ENCODE assay signal across 9 cellular contexts in the genomic region with DNA sequence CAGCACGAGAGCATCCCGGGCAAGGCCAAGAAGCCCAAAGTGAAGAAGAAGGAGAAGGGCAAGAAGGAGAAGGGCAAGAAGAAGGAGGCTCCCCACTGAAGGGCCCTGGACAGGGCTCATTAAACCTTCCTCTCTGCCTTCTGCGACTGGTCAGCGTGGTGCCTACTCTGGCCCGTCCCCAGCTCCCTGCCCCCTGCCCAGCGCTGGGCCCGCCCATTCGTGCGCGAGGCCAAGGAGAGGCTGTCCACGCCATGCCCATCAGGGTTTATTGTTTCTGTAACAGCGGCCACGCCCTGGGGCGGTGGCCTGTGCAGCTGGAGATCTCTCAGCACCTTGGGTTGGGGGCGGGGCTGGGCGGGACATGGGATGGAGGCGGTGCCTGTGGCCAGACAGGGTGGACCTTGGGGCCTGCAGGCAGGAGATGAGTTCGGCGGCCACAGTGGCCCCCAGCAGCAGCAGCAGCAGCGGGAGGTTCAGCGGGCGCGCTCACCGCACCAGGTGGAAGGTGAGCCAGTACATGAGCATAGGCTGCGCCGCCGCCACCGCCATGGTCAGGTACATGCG. TPM values are rescaled to one million over a fixed set of nuclear protein-coding genes. Genes with fewer than 3 reads are reported as not detected.
DNase-seq lines count a peak whose midpoint lies in the region; ATAC-seq and TF ChIP-seq lines count a peak whose summit lies in the region.
"Had no signal": no experiment of that assay in that cellular context is flagged by ENCODE, and none has a peak within 500 bp of the region (broad histone marks: within the 10 kb centered on the region; RNA-seq: fewer than 3 reads in every experiment).

No MANE protein-coding gene starts in this region.

- peaks cover 13% of the 10 kb centered on the region for H3K36me3 ChIP-seq in right atrium auricular region
- H3K36me3 ChIP-seq in left lung: peaks cover 0 to 55% of the 10 kb centered on the region in 2 donors

- in situ Hi-C loops in T47D (cut with HindIII; ENCODE audit: low pct_unique_long_range_greater_than_20kb, low sequenced_read_pairs): no loop called here

- peak overlapping the region in 1 of 2 donors; percentile 22 for H3K27ac ChIP-seq in right atrium auricular region
- H3K27ac ChIP-seq in left lung: peak overlapping the region; percentile 64 to 70

- intact Hi-C loops in Right ventricle myocardium superior (cut with DNase I) (no loop called here), left lung (cut with DNase I) (no loop called here)

- H3K4me3 ChIP-seq in right atrium auricular region: peak overlapping the region in 1 of 2 donors; percentile 19
- H3K4me3 ChIP-seq in left lung: peak overlapping the region; percentile 25 to 44

- DNase-seq in Right ventricle myocardium superior: peak; percentile 60
- DNase-seq in right atrium auricular region (ENCODE audit: low spot score): no peak
- peak; percentile 85 to 97 for DNase-seq in T47D (ENCODE audit: low read depth in 1 of 2, low spot score in 1 of 2)
- DNase-seq in left lung: peak; percentile 88 to 92
- DNase-seq in D341Med (ENCODE audit: low spot score): no peak
- no peak for DNase-seq in anterior cingulate cortex (lab: John Stamatoyannopoulos, UW)
- DNase-seq: activated CD4-positive, alpha-beta T cell treated with anti-CD3 and anti-CD28 coated beads, Interleukin-2, amount 50 U/mL, for 4 hours had no signal

- TF ChIP-seq CTCF in right atrium auricular region (IDR thresholded peaks at IDR 0.05): no peak
- no peak for TF ChIP-seq CTCF in left lung (IDR thresholded peaks at IDR 0.05)

- no peaks in the 10 kb centered on the region for H3K27me3 ChIP-seq in right atrium auricular region
- no peaks in the 10 kb centered on the region for H3K27me3 ChIP-seq in left lung

- ATAC-seq in Right ventricle myocardium superior (ENCODE audit: poor library complexity): peak; percentile 58
- peak; percentile 92 for ATAC-seq in left lung
- no peak for ATAC-seq in GM19397 (IDR thresholded peaks at IDR 0.05; ENCODE audit: unreplicated experiment)
- ATAC-seq in HG02852 (IDR thresholded peaks at IDR 0.05; ENCODE audit: unreplicated experiment): no peak

- H3K4me1 ChIP-seq in right atrium auricular region: no peaks in the 10 kb centered on the region
- peaks cover 5 to 14% of the 10 kb centered on the region in 2 donors for H3K4me1 ChIP-seq in left lung

- H3K9me3 ChIP-seq in right atrium auricular region (no peaks in the 10 kb centered on the region), left lung (no peaks in the 10 kb centered on the region)

RNA-seq across cellular contexts. Expression of gene C19orf33, which starts 0.9 kb away (rescaled TPM):
- 5.6 TPM for total RNA-seq in Right ventricle myocardium superior
- 10 to 100 TPM; 18.9 to 48.6 TPM for total RNA-seq in right atrium auricular region
- total RNA-seq in left lung: 100 to 1,000 TPM in 1 of 2 donors, 10 to 100 TPM in 1; 63.2 to 120 TPM

RNA-seq across cellular contexts. Expression of gene YIF1B, which starts 10.8 kb away (rescaled TPM):
- total RNA-seq in Right ventricle myocardium superior: 31.3 TPM
- 10 to 100 TPM; 20.1 to 26.9 TPM for total RNA-seq in right atrium auricular region
- 10 to 100 TPM; 52.0 to 59.6 TPM for total RNA-seq in left lung

RNA-seq across cellular contexts. Expression of gene KCNK6, which starts 14.7 kb away (rescaled TPM):
- total RNA-seq in Right ventricle myocardium superior: 4.7 TPM
- 1 to 10 TPM; 1.3 to 3.8 TPM for total RNA-seq in right atrium auricular region
- total RNA-seq in left lung: 10 to 100 TPM; 11.8 to 12.4 TPM

RNA-seq across cellular contexts. Expression of gene CATSPERG, which starts 30.7 kb away (rescaled TPM):
- total RNA-seq in Right ventricle myocardium superior (0.86 TPM), right atrium auricular region (1 to 10 TPM in 1 of 2 donors, under 1 TPM in 1; 0.22 to 2.7 TPM), left lung (1 to 10 TPM; 7.6 to 9.6 TPM)

RNA-seq across cellular contexts. Expression of gene SPINT2, which starts 40.6 kb away (rescaled TPM):
- total RNA-seq in Right ventricle myocardium superior (8.7 TPM), right atrium auricular region (10 to 100 TPM; 11.1 to 52.7 TPM), left lung (100 to 1,000 TPM; 206 to 317 TPM)

Comparison
In these comparisons a context has a peak if more than half of its experiments do, and no peak if none do; other contexts are left out.
1. DNase-seq: peak in Right ventricle myocardium superior (single experiment), T47D (2 of 2) and left lung (2 of 2); none in right atrium auricular region (single experiment), D341Med (single experiment) and anterior cingulate cortex (0 of 58).
2. ATAC-seq: peak in Right ventricle myocardium superior (single experiment) and left lung (single experiment); none in GM19397 (single experiment) and HG02852 (single experiment).